ENCODE assay signal across 19 cellular contexts in the genomic region with DNA sequence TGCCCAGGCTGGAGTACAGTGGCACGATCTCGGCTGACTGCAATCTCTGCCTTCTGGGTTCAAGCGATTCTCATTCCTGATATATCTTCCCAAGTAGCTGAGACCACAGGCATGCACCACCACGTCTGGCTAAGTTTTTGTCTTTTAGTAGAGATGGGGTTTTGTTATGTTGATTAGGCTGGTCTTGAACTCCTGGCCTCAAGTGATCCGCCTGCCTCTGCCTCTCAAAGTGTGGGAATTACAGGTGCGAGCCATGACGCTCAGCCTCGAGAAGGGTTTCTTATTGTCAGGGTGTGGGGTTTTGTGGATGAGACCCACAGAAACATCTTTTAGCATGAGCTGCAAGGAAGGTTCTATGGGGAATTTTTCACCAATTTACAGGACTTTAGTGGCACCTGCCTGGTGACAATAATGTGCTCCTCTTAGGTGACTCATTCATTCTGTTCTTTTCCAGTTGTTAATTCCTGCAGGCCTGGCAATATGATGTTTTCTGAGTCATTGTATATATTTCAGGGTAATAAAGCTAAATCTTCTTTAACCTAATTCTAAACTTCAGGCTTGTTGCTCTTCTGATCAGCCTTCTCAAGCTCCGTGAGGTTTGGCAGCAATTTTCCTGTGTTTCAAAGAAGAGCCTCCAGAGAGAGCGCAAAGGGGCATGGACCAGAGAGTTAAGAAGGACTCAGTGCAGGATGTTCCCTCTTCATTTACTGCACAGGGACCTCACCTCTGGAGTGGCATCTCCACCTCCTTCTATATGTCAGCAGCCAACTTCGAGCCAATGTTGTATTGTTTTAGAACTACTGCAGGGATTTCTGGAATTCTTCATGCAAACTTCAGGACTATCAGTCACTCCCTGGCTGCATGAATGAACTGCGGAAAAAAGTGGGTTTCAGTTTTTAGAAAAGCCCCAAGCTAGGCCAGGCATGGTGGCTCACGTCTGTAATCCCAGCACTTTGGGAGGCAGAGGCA.
A peak's percentile ranks its signal among the peaks of the same experiment; 100 is the strongest.
DNase-seq lines count a peak whose midpoint lies in the region; ATAC-seq, FAIRE-seq and TF ChIP-seq lines count a peak whose summit lies in the region.
"Had no signal": no experiment of that assay in that cellular context is flagged by ENCODE, and none has a peak within 500 bp of the region (broad histone marks: within the 10 kb centered on the region; RNA-seq: fewer than 3 reads in every experiment).

No MANE protein-coding gene starts in this region.

- no peaks in the 10 kb centered on the region for H3K36me3 ChIP-seq in GM23338 (ENCODE audit: insufficient read depth)
- H3K36me3 ChIP-seq in PC-3 (ENCODE audit: low read depth, low read length) = no peaks in the 10 kb centered on the region

- no peaks in the 10 kb centered on the region for H4K20me1 ChIP-seq in GM23338 (replicated peaks; ENCODE audit: insufficient read depth)
- no peaks in the 10 kb centered on the region for H4K20me1 ChIP-seq in PC-3 (ENCODE audit: low read length)

- POLR2A ChIA-PET in A549 (lab: Yijun Ruan, JAX) (no interaction called here), PC-3 (lab: Charles Lee; ENCODE audit: unreplicated experiment) (no interaction called here)

- TF ChIP-seq EP300 in A549 (IDR thresholded peaks at IDR 0.05) = no peak

- TF ChIP-seq POLR2A in A549 (IDR thresholded peaks at IDR 0.05; ENCODE audit: low read length) = no peak

- no peak for FAIRE-seq in A549 (lab: Jason Lieb, UNC)
- FAIRE-seq: HTR-8/SVneo had no signal

- no peak for DNase-seq in A549 (ENCODE audit: low read depth in 1 of 2, low spot score in 1 of 2)
- peak; percentile 52 for DNase-seq in GM23338 (ENCODE audit: low spot score)
- peak; percentile 48 for DNase-seq in PC-3
- DNase-seq in iPS-NIHi7 (ENCODE audit: extremely low spot score) = peak; percentile 11
- no peak for DNase-seq in ureter (ENCODE audit: low spot score)
- no peak for DNase-seq in stimulated activated naive CD8-positive, alpha-beta T cell treated with anti-CD3 and anti-CD28 coated beads, Interleukin-15, Interleukin-2, amounts not matched to agents 100 U/mL and 50 U/mL, for 24 hours
- DNase-seq: GOT3, NCI-H1048, NCI-H1436 treated with DMSO at 0.1 percent for 48 hours, NCI-H2029 treated with DMSO at 0.1 percent for 48 hours, NCI-H2171 treated with DMSO at 0.1 percent for 48 hours, NCI-H510A, NCI-H774, PC-9, T-cell had no signal

- 71% methylated on average over 13 of the region's 13 CpGs for WGBS in A549 (ENCODE audit: missing lambda C conversion rate)

- no peak for TF ChIP-seq RAD21 in A549 (conservative IDR thresholded peaks at IDR 0.05 in 1 of 2, IDR thresholded peaks at IDR 0.05 in 1 of 2)

- no peak overlapping the region for H3K4me3 ChIP-seq in A549
- no peak overlapping the region for H3K4me3 ChIP-seq in GM23338
- no peak overlapping the region for H3K4me3 ChIP-seq in PC-3 (ENCODE audit: low read length)
- H3K4me3 ChIP-seq: PC-9 had no signal

- H3F3A ChIP-seq in GM23338 (replicated peaks; ENCODE audit: low read depth) = no peaks in the 10 kb centered on the region
- H3F3A ChIP-seq in PC-3 (ENCODE audit: low read length, unreplicated experiment) = no peaks in the 10 kb centered on the region

- TF ChIP-seq CTCF in A549 (IDR thresholded peaks at IDR 0.05) = no peak
- no peak for TF ChIP-seq CTCF in GM23338 (conservative IDR thresholded peaks at IDR 0.05; ENCODE audit: low read depth in 2 of 2)
- TF ChIP-seq CTCF in PC-3 (conservative IDR thresholded peaks at IDR 0.05; ENCODE audit: low read depth, low read length) = no peak

- H3K9me3 Mint-ChIP-seq in GM23338 = no peaks in the 10 kb centered on the region
- H3K9me3 Mint-ChIP-seq: T-cell had no signal

- H3K4me3 Mint-ChIP-seq in GM23338 = no peak overlapping the region
- H3K4me3 Mint-ChIP-seq: T-cell had no signal

- H3K79me2 ChIP-seq in GM23338 (replicated peaks; ENCODE audit: insufficient read depth) = no peaks in the 10 kb centered on the region
- no peaks in the 10 kb centered on the region for H3K79me2 ChIP-seq in PC-3 (ENCODE audit: low read length)

- H3K27ac ChIP-seq in A549 (no peak overlapping the region), GM23338 (ENCODE audit: low read depth) (peak overlapping the region; percentile 39; the same call in 1 of the 2 replicates), PC-3 (ENCODE audit: low read length) (no peak overlapping the region)
- H3K27ac ChIP-seq: C4-2B, HL-60, PC-9 had no signal

- ATAC-seq in A549 (no peak), GM23338 (peak; percentile 63), PC-3 (peak; percentile 81), GM18519 (IDR thresholded peaks at IDR 0.05; ENCODE audit: low FRiP score, unreplicated experiment) (no peak)
- ATAC-seq in stimulated activated naive CD8-positive, alpha-beta T cell treated with anti-CD3 and anti-CD28 coated beads, Interleukin-15, Interleukin-2, amounts not matched to agents 100 U/mL and 50 U/mL, for 24 hours = no peak
- ATAC-seq: T-cell had no signal

- H3K4me2 ChIP-seq in A549 (no peak overlapping the region), GM23338 (no peak overlapping the region), PC-3 (ENCODE audit: low read length) (no peak overlapping the region; the same call in 1 of the 2 replicates)
- H3K4me2 ChIP-seq: PC-9 had no signal

- no peaks in the 10 kb centered on the region for H3K27me3 ChIP-seq in GM23338 (ENCODE audit: insufficient read depth)
- no peaks in the 10 kb centered on the region for H3K27me3 ChIP-seq in PC-3 (ENCODE audit: low read length)

- intact Hi-C loops in PC-3 (cut with micrococcal nuclease) = no loop called here

- H2AFZ ChIP-seq in GM23338 (no peak overlapping the region), PC-3 (ENCODE audit: low read length) (no peak overlapping the region)
- H2AFZ ChIP-seq: PC-9 had no signal

- no peak overlapping the region for H3K9ac ChIP-seq in PC-3 (ENCODE audit: low read length)

- H3K4me1 Mint-ChIP-seq in GM23338 = peaks cover 18% of the 10 kb centered on the region
- H3K4me1 Mint-ChIP-seq: T-cell had no signal

- H3K9me2 ChIP-seq in GM23338 (ENCODE audit: insufficient read depth) (no peaks in the 10 kb centered on the region), PC-3 (replicated peaks; ENCODE audit: low read length) (no peaks in the 10 kb centered on the region)

- H3K27ac Mint-ChIP-seq in GM23338 = no peak overlapping the region
- H3K27ac Mint-ChIP-seq: T-cell had no signal

- H3K27me3 Mint-ChIP-seq in GM23338 (ENCODE audit: insufficient read depth, low read depth, poor library complexity) = peaks cover 10% of the 10 kb centered on the region

- CTCF ChIA-PET in A549 (lab: Yijun Ruan, JAX) = interaction anchor here (0.6 to 1.8 kb wide), 5 partner anchors 9 to 149 kb away, joined by 3 to 12 read pairs (median 4); no protein-coding TSS in a partner anchor
- CTCF ChIA-PET in PC-3 (lab: Charles Lee) = no interaction called here

- no peaks in the 10 kb centered on the region for H3K36me3 Mint-ChIP-seq in GM23338 (ENCODE audit: low read depth)
- H3K36me3 Mint-ChIP-seq: T-cell had no signal

- no peaks in the 10 kb centered on the region for H3K4me1 ChIP-seq in A549
- peaks cover 21% of the 10 kb centered on the region for H3K4me1 ChIP-seq in GM23338 (ENCODE audit: insufficient read depth)
- H3K4me1 ChIP-seq in PC-3 (ENCODE audit: insufficient read depth, low read length) = 0 out of 2 replicates have a peak, but pooled peaks cover 3% of the 10 kb centered on the region

- H3K9me3 ChIP-seq in A549 (no peaks in the 10 kb centered on the region), PC-3 (ENCODE audit: low read length) (no peaks in the 10 kb centered on the region)

- BruUV-seq in PC-3 (replicated peaks; lab: Mats Ljungman, UMichigan) = no TSS peak

TF ChIP-seq in A549, 52 proteins besides CTCF, POLR2A, EP300 and RAD21:
- TF ChIP-seq MAZ (IDR thresholded peaks at IDR 0.05; ENCODE audit: borderline replicate concordance, low read depth, low read length) (no peak), FOSL2 (IDR thresholded peaks at IDR 0.05) (no peak), FOSL2 (CRISPR knock-in tag; IDR thresholded peaks at IDR 0.05) (0 out of 2 replicates have a peak, but pooled peaks have one; percentile 42)
TF ChIP-seq in A549: peak in this region for 1.

TF ChIP-seq in GM23338, 12 proteins besides CTCF, POLR2A, EP300 and RAD21 (continues in another document):
- TF ChIP-seq EZH2 (IDR thresholded peaks at IDR 0.05; ENCODE audit: low read depth, unreplicated experiment) (no peak), EZH2phosphoT487 (IDR thresholded peaks at IDR 0.05; ENCODE audit: unreplicated experiment) (no peak), ZNF114 (CRISPR knock-in tag; IDR thresholded peaks at IDR 0.05) (no peak), ZNF331 (CRISPR knock-in tag; IDR thresholded peaks at IDR 0.05; ENCODE audit: low read depth) (no peak), JUNB (IDR thresholded peaks at IDR 0.05; ENCODE audit: unreplicated experiment) (no peak), POLR2AphosphoS5 (IDR thresholded peaks at IDR 0.05; ENCODE audit: low read depth) (no peak), NANOG (IDR thresholded peaks at IDR 0.05; ENCODE audit: borderline replicate concordance) (no peak), CREB1 (CRISPR knock-in tag; IDR thresholded peaks at IDR 0.05; ENCODE audit: low read depth) (no peak)
- TF ChIP-seq, protein P1, sequence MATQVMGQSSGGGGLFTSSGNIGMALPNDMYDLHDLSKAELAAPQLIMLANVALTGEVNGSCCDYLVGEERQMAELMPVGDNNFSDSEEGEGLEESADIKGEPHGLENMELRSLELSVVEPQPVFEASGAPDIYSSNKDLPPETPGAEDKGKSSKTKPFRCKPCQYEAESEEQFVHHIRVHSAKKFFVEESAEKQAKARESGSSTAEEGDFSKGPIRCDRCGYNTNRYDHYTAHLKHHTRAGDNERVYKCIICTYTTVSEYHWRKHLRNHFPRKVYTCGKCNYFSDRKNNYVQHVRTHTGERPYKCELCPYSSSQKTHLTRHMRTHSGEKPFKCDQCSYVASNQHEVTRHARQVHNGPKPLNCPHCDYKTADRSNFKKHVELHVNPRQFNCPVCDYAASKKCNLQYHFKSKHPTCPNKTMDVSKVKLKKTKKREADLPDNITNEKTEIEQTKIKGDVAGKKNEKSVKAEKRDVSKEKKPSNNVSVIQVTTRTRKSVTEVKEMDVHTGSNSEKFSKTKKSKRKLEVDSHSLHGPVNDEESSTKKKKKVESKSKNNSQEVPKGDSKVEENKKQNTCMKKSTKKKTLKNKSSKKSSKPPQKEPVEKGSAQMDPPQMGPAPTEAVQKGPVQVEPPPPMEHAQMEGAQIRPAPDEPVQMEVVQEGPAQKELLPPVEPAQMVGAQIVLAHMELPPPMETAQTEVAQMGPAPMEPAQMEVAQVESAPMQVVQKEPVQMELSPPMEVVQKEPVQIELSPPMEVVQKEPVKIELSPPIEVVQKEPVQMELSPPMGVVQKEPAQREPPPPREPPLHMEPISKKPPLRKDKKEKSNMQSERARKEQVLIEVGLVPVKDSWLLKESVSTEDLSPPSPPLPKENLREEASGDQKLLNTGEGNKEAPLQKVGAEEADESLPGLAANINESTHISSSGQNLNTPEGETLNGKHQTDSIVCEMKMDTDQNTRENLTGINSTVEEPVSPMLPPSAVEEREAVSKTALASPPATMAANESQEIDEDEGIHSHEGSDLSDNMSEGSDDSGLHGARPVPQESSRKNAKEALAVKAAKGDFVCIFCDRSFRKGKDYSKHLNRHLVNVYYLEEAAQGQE (IDR thresholded peaks at IDR 0.05; ENCODE audit: unreplicated experiment) = no peak

Comparison
In these comparisons a context has a peak if more than half of its experiments do, and no peak if none do; other contexts are left out.
1. ATAC-seq: peak in GM23338 (single experiment) and PC-3 (single experiment); none in A549 (0 of 2), GM18519 (single experiment) and stimulated activated naive CD8-positive, alpha-beta T cell treated with anti-CD3 and anti-CD28 coated beads, Interleukin-15, Interleukin-2, amounts not matched to agents 100 U/mL and 50 U/mL, for 24 hours (single experiment).
2. DNase-seq: peak in GM23338 (single experiment), PC-3 (single experiment) and iPS-NIHi7 (single experiment); none in A549 (0 of 2), ureter (single experiment) and stimulated activated naive CD8-positive, alpha-beta T cell treated with anti-CD3 and anti-CD28 coated beads, Interleukin-15, Interleukin-2, amounts not matched to agents 100 U/mL and 50 U/mL, for 24 hours (single experiment).